ENCODE assay signal across 8 cellular contexts in genomic region chr22:36331306-36331911, GRCh38. TPM values are rescaled to one million over a fixed set of nuclear protein-coding genes. Genes with fewer than 3 reads are reported as not detected.
DNase-seq lines count a peak whose midpoint lies in the region; ATAC-seq and TF ChIP-seq lines count a peak whose summit lies in the region.

No MANE protein-coding gene starts in this region.

- H3K27me3 ChIP-seq in right cardiac atrium (ENCODE audit: control insufficient read depth, insufficient read depth): no peaks in the 10 kb centered on the region
- no peaks in the 10 kb centered on the region for H3K27me3 ChIP-seq in sigmoid colon

- peak; percentile 50 to 76 for ATAC-seq in right cardiac atrium

- 11% methylated on average over 11 of the region's 11 CpGs for WGBS in right cardiac atrium
- 16 to 36% methylated on average over 11 of the region's 11 CpGs for WGBS in sigmoid colon, 2 donors

- TF ChIP-seq POLR2A in GM19099 (IDR thresholded peaks at IDR 0.05; ENCODE audit: extremely low read depth, insufficient read length, low read depth): peak; percentile 71
- peak; percentile 46 to 77 for TF ChIP-seq POLR2A in sigmoid colon (IDR thresholded peaks at IDR 0.05)

- H3K9me3 ChIP-seq in right cardiac atrium (ENCODE audit: control insufficient read depth, low read length): no peaks in the 10 kb centered on the region
- no peaks in the 10 kb centered on the region for H3K9me3 ChIP-seq in sigmoid colon

- H3K27ac ChIP-seq in right cardiac atrium (ENCODE audit: low read length) (peak overlapping the region; percentile 99), sigmoid colon (peak overlapping the region; percentile 96 to 100 (median 99))

- H3K4me3 ChIP-seq in AG10803 (ENCODE audit: low read length): no peak overlapping the region
- no peak overlapping the region for H3K4me3 ChIP-seq in right cardiac atrium (ENCODE audit: low read length)
- H3K4me3 ChIP-seq in sigmoid colon: peak overlapping the region in 1 of 4 donors; percentile 32

- no peak for TF ChIP-seq CTCF in AG10803 (conservative IDR thresholded peaks at IDR 0.05; ENCODE audit: low read length)
- TF ChIP-seq CTCF in sigmoid colon (IDR thresholded peaks at IDR 0.05): no peak

- H3K36me3 ChIP-seq in sigmoid colon: peaks cover 3 to 32% (median 20%) of the 10 kb centered on the region in 4 donors

- peak in 2 of 4 donors; percentile 70 to 89 for TF ChIP-seq EP300 in sigmoid colon (IDR thresholded peaks at IDR 0.05)

- peaks cover 77% of the 10 kb centered on the region for H3K4me1 ChIP-seq in right cardiac atrium (ENCODE audit: control insufficient read depth, insufficient read depth, low read length)
- H3K4me1 ChIP-seq in sigmoid colon: peaks cover 4 to 100% (median 100%) of the 10 kb centered on the region in 4 donors

- intact Hi-C loops in right cardiac atrium (cut with DNase I) (loop anchor here (5.0 to 10.0 kb wide), 3 partner anchors 36 to 56 kb away; partner anchors contain the start of gene MYH9 (in 3 of the 4)), sigmoid colon (cut with DNase I) (no loop called here)

- in situ Hi-C loops in SK-MEL-5 (cut with HindIII; ENCODE audit: low pct_unique_long_range_greater_than_20kb, low sequenced_read_pairs): no loop called here

- peak; percentile 90 for DNase-seq in AG10803 (ENCODE audit: low read depth)
- DNase-seq in HK-2 (ENCODE audit: unreplicated experiment): peak; percentile 92
- DNase-seq in SK-MEL-5 (ENCODE audit: low read depth, low spot score): peak; percentile 27
- peak; percentile 36 for DNase-seq in activated naive CD8-positive, alpha-beta T cell treated with anti-CD3 and anti-CD28 coated beads, Interleukin-2, amount 50 U/mL, for 16 hours (ENCODE audit: low read depth, low spot score)
- peak; percentile 88 to 91 (median 89) for DNase-seq in right cardiac atrium
- peak; percentile 96 for DNase-seq in sigmoid colon
- no peak for DNase-seq in NCI-H82 treated with DMSO at 0.1 percent for 48 hours (lab: John Stamatoyannopoulos, UW; ENCODE audit: unreplicated experiment)

RNA-seq across cellular contexts. Expression of gene MYH9, which starts 56.4 kb away (rescaled TPM):
- 69.7 and 99.6 TPM in 2 replicates for total RNA-seq in SK-MEL-5 (2014; rRNA removed; shearing (Covaris generic))
- polyA plus RNA-seq in SK-MEL-5 (2015; cell fraction: cytosol; rRNA removed): 124 and 171 TPM in 2 replicates
- polyA plus RNA-seq in SK-MEL-5 (2015; cell fraction: nucleus; rRNA removed): 34.3 and 43.3 TPM in 2 replicates
- total RNA-seq in right cardiac atrium (100 to 1,000 TPM; 140 to 224 (median 163) TPM), sigmoid colon (100 to 1,000 TPM; 147 to 273 (median 184) TPM)
- polyA plus RNA-seq in right cardiac atrium (92.5 TPM), sigmoid colon (100 to 1,000 TPM in 1 of 3 donors, 10 to 100 TPM in 2; 63.7 to 307 (median 88.3) TPM)
